ENCODE assay signal across 9 cellular contexts in the genomic region with DNA sequence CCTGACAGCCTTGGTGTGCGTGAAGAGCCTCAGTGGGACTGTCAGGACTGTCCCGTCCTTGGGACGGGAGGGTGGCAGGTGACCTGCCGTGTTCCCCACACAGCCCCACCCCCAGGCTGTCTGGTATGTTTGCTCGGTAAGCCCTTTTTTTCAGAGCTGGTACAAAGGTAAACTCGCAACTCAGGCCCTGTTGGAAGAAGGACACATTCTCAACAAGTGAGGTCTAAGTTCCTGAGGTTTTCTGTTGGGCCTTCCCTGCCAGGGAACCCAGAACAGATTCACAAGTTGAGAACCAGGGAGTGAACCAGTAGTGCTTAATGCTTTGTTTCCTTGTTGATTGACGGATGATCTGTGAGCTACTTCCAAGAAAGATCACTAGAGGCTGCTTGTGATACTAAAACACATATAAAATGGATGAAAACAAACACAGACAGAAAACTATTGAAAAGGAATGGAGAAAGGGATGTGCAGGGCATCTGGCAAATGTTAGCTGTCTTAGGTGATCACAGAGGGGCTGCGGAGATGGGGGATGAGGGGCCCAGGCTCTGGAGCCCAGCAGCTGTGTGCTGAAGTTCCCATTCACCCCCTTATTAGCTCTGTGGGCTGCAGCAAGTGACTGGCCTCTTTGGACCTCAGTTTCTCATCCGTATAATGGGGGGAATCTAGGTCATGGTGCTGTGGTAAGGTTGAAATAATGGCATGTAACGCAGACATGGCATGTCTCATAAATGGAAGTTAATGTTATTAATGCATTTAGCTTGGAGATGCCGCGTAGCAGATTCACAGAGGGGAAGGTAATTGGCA. TPM values are rescaled to one million over a fixed set of nuclear protein-coding genes. Genes with fewer than 3 reads are reported as not detected.
DNase-seq lines count a peak whose midpoint lies in the region; ATAC-seq, FAIRE-seq and TF ChIP-seq lines count a peak whose summit lies in the region.
"Had no signal": no experiment of that assay in that cellular context is flagged by ENCODE, and none has a peak within 500 bp of the region (broad histone marks: within the 10 kb centered on the region; RNA-seq: fewer than 3 reads in every experiment).

No MANE protein-coding gene starts in this region.

- H3K4me1 ChIP-seq in H1 (replicated peaks in 1 of 4; ENCODE audit: control insufficient read depth in 3 of 4, insufficient read depth in 4 of 4, low read length in 3 of 4) (peaks cover 21 to 41% (median 30%) of the 10 kb centered on the region in 4 experiments), thyroid gland (peaks cover 87 to 100% of the 10 kb centered on the region in 2 donors), testis (peaks cover 84% of the 10 kb centered on the region)

- no peaks in the 10 kb centered on the region; the same call in 1 of the 2 replicates for H3K23me2 ChIP-seq in H1 (ENCODE audit: low read depth, low read length)

- H3K4me3 ChIP-seq in H1 (ENCODE audit: extremely low read depth in 1 of 4, insufficient read depth in 2 of 4, low read depth in 3 of 4, low read length in 4 of 4) (no peak overlapping the region), thyroid gland (replicated peaks in 1 of 3) (no peak overlapping the region), testis (no peak overlapping the region)

- H3K4me2 ChIP-seq in H1 (ENCODE audit: insufficient read depth in 1 of 2, low read depth in 2 of 2, low read length in 2 of 2): peak overlapping the region; percentile 48 to 53; a peak in 3 of 4 replicates

- 74% methylated on average over 12 of the region's 12 CpGs; no CpG with 5 or more reads in 1 of the 2 experiments for WGBS in H1 (ENCODE audit: extremely low coverage in 1 of 2, insufficient coverage in 1 of 2, insufficient read length in 1 of 2, insufficient replicate concordance in 2 of 2, low coverage in 1 of 2, low lambda C conversion rate in 2 of 2, missing lambda C conversion rate in 1 of 2), 2 experiments
- WGBS in thyroid gland, 2 donors: 60 to 71% methylated on average over 12 of the region's 12 CpGs
- 64 to 86% methylated on average over 12 of the region's 12 CpGs for WGBS in testis, 2 donors

- H3K56ac ChIP-seq in H1 (replicated peaks; ENCODE audit: insufficient read length, low read depth, low read length): no peak overlapping the region

- H3K4me3 Mint-ChIP-seq in mesothelial cell of epicardium: no peak overlapping the region
- H3K4me3 Mint-ChIP-seq: naive thymus-derived CD4-positive, alpha-beta T cell had no signal

- H3K36me3 ChIP-seq in H1 (ENCODE audit: control insufficient read depth in 2 of 4, insufficient read depth in 4 of 4, low read length in 3 of 4): no peaks in the 10 kb centered on the region; a peak in 1 of 8 replicates
- H3K36me3 ChIP-seq in thyroid gland: no peaks in the 10 kb centered on the region
- no peaks in the 10 kb centered on the region for H3K36me3 ChIP-seq in testis (ENCODE audit: low read depth, missing control alignments)

- TF ChIP-seq EP300 in H1 (IDR thresholded peaks at IDR 0.05; ENCODE audit: borderline replicate concordance in 1 of 2, low read depth in 2 of 2, low read length in 2 of 2): no peak

- H3K14ac ChIP-seq in H1 (ENCODE audit: insufficient read length): no peak overlapping the region

- H4K5ac ChIP-seq in H1 (ENCODE audit: insufficient read length, low read depth, low read length): peak overlapping the region; percentile 7

- no peak overlapping the region for H3K9ac ChIP-seq in H1 (replicated peaks in 1 of 4; ENCODE audit: extremely low read depth in 1 of 4, low read depth in 3 of 4, low read length in 3 of 4)

- H3K27me3 ChIP-seq in H1 (replicated peaks in 1 of 4; ENCODE audit: control insufficient read depth in 3 of 4, extremely low read depth in 1 of 4, insufficient read depth in 3 of 4, low read length in 3 of 4) (no peaks in the 10 kb centered on the region), thyroid gland (no peaks in the 10 kb centered on the region), testis (no peaks in the 10 kb centered on the region)

- no peak for DNase-seq in RWPE1 (ENCODE audit: low spot score)
- DNase-seq in H1 (ENCODE audit: low read depth in 1 of 2, low spot score in 2 of 2): no peak
- DNase-seq in mesothelial cell of epicardium (ENCODE audit: low spot score in 2 of 2, unreplicated experiment in 2 of 2): no peak
- peak; percentile 66 to 78 for DNase-seq in thyroid gland
- no peak for DNase-seq in testis
- DNase-seq in activated naive CD4-positive, alpha-beta T cell (lab: John Stamatoyannopoulos, UW): no peak
- DNase-seq: naive thymus-derived CD4-positive, alpha-beta T cell; NCI-H1436 treated with DMSO at 0.1 percent for 48 hours had no signal

- no peak for TF ChIP-seq RAD21 in H1 (IDR thresholded peaks at IDR 0.05 in 1 of 2, conservative IDR thresholded peaks at IDR 0.05 in 1 of 2; ENCODE audit: low read depth in 2 of 2, low read length in 2 of 2)

- no peak for TF ChIP-seq POLR2A in H1 (IDR thresholded peaks at IDR 0.05; ENCODE audit: control extremely low read depth in 1 of 2, low read depth in 2 of 2, low read length in 2 of 2)
- peak in 1 of 2 donors; percentile 30 for TF ChIP-seq POLR2A in thyroid gland (IDR thresholded peaks at IDR 0.05)
- no peak for TF ChIP-seq POLR2A in testis (IDR thresholded peaks at IDR 0.05)

- no peak overlapping the region for H4K91ac ChIP-seq in H1 (replicated peaks; ENCODE audit: insufficient read length, low read length)

- no peak for FAIRE-seq in H1 (lab: Jason Lieb, UNC)

- intact Hi-C loops in thyroid gland (cut with DNase I) (no loop called here), testis (cut with DNase I; ENCODE audit: low total_unique reads) (no loop called here)

- H2BK15ac ChIP-seq in H1 (ENCODE audit: low read length): no peak overlapping the region; the same call in 1 of the 2 replicates

- no peak overlapping the region for H2AK5ac ChIP-seq in H1 (ENCODE audit: low read depth, low read length)

- peak overlapping the region; percentile 90 for H3K27ac Mint-ChIP-seq in mesothelial cell of epicardium

- POLR2A ChIA-PET in RWPE1 (lab: Yijun Ruan, JAX; ENCODE audit: low non-redundant PET) (no interaction called here), H1 (lab: Charles Lee; ENCODE audit: partially characterized antibody) (interaction anchor here (0.6 to 4.8 kb wide), 11 partner anchors 9 to 66 kb away, joined by 3 to 31 read pairs (median 4); no protein-coding TSS in a partner anchor)

- H3K27me3 Mint-ChIP-seq in mesothelial cell of epicardium (ENCODE audit: low read depth): no peaks in the 10 kb centered on the region
- H3K27me3 Mint-ChIP-seq: naive thymus-derived CD4-positive, alpha-beta T cell had no signal

- H3K79me1 ChIP-seq in H1 (ENCODE audit: low read depth, low read length): peaks cover 47% of the 10 kb centered on the region

- H3K27ac ChIP-seq in RWPE1 (peak overlapping the region; percentile 97), H1 (ENCODE audit: low read depth, low read length) (0 out of 2 replicates have a peak overlapping the region, but pooled peaks have one; percentile 33), thyroid gland (peak overlapping the region; percentile 95 to 98 (median 96)), testis (peak overlapping the region in 1 of 2 donors; percentile 50)

- no peak for ATAC-seq in GM19452 (IDR thresholded peaks at IDR 0.05; ENCODE audit: unreplicated experiment)
- ATAC-seq: naive thymus-derived CD4-positive, alpha-beta T cell had no signal

- TF ChIP-seq CTCF in RWPE1 (conservative IDR thresholded peaks at IDR 0.05; ENCODE audit: low read depth) (no peak), H1 (IDR thresholded peaks at IDR 0.05; ENCODE audit: control extremely low read depth in 1 of 3, insufficient read depth in 1 of 3, low read depth in 1 of 3, low read length in 3 of 3) (no peak), mesothelial cell of epicardium (IDR thresholded peaks at IDR 0.05; ENCODE audit: unreplicated experiment) (no peak), thyroid gland (IDR thresholded peaks at IDR 0.05) (no peak), testis (IDR thresholded peaks at IDR 0.05) (no peak)

- H3K9me3 Mint-ChIP-seq in mesothelial cell of epicardium: no peaks in the 10 kb centered on the region
- H3K9me3 Mint-ChIP-seq: naive thymus-derived CD4-positive, alpha-beta T cell had no signal

- H3K4ac ChIP-seq in H1 (replicated peaks; ENCODE audit: insufficient read length, low read depth, low read length): no peak overlapping the region

- H2BK5ac ChIP-seq in H1 (ENCODE audit: low read depth, low read length): peak overlapping the region; percentile 36; the same call in 1 of the 2 replicates

- H2BK20ac ChIP-seq in H1 (ENCODE audit: low read length): no peak overlapping the region

- CTCF ChIA-PET in RWPE1 (lab: Yijun Ruan, JAX) (interaction anchor here (0.5 to 1.1 kb wide), 3 partner anchors 9 to 119 kb away, joined by 3 to 5 read pairs (median 3); no protein-coding TSS in a partner anchor), H1 (lab: Charles Lee; ENCODE audit: partially characterized antibody) (interaction anchor here (0.5 to 32.0 kb wide), 9 partner anchors 18 to 868 kb away, joined by 3 to 571 read pairs (median 11); a partner anchor contains a TSS)

- H3K79me2 ChIP-seq in H1 (ENCODE audit: control insufficient read depth in 1 of 2, insufficient read depth in 2 of 2, low read length in 2 of 2): peaks cover 4 to 95% of the 10 kb centered on the region in 2 experiments; a peak in 3 of 4 replicates

- H3K18ac ChIP-seq in H1 (ENCODE audit: extremely low read depth, low read length): peak overlapping the region; percentile 51; the same call in 1 of the 2 replicates

- H4K8ac ChIP-seq in H1 (ENCODE audit: extremely low read depth, insufficient read depth, low read length): no peak overlapping the region

- no peaks in the 10 kb centered on the region for H3K36me3 Mint-ChIP-seq in mesothelial cell of epicardium
- H3K36me3 Mint-ChIP-seq: naive thymus-derived CD4-positive, alpha-beta T cell had no signal

- H2BK12ac ChIP-seq in H1 (ENCODE audit: low read depth, low read length): peak overlapping the region; percentile 23; the same call in 1 of the 2 replicates

- peaks cover 52% of the 10 kb centered on the region for H3K4me1 Mint-ChIP-seq in mesothelial cell of epicardium
- H3K4me1 Mint-ChIP-seq: naive thymus-derived CD4-positive, alpha-beta T cell had no signal

- no peaks in the 10 kb centered on the region for H3K9me3 ChIP-seq in H1 (ENCODE audit: insufficient read depth in 2 of 2, low read depth in 1 of 2, low read length in 1 of 2)
- no peaks in the 10 kb centered on the region for H3K9me3 ChIP-seq in thyroid gland
- no peaks in the 10 kb centered on the region for H3K9me3 ChIP-seq in testis

- H4K20me1 ChIP-seq in H1 (replicated peaks in 1 of 2; ENCODE audit: control insufficient read depth in 1 of 2, insufficient read depth in 2 of 2, low read length in 2 of 2): peaks cover 20 to 27% of the 10 kb centered on the region in 2 experiments

- H3K23ac ChIP-seq in H1 (ENCODE audit: insufficient read length): no peak overlapping the region

- no peak overlapping the region for H2AFZ ChIP-seq in H1 (ENCODE audit: low read length)

- no peak overlapping the region for H2BK120ac ChIP-seq in H1 (replicated peaks; ENCODE audit: low read depth, low read length)

RNA-seq across cellular contexts. Expression of a gene that starts 2.7 kb away (rescaled TPM):
- 70.1 and 72.0 TPM in 2 replicates for total RNA-seq in H1 (2021; fragmentation: NEBNext Ultra II Directional; extraction: Animal tissue kit (Norgen Biotek cat#: 25700))
- 27.0 and 37.7 TPM in 2 replicates for polyA plus RNA-seq in H1 (2011; rRNA removed)
- 21.2 TPM for polyA plus RNA-seq in H1 (2011; cell fraction: cytosol; rRNA removed)
- polyA plus RNA-seq in H1 (2011; cell fraction: nucleus; rRNA removed): 50.8 TPM
- 28.7 to 34.5 TPM (median 31.7 TPM) in 4 replicates for polyA plus RNA-seq in H1 (2012, experiment 1 of 2)
- polyA plus RNA-seq in H1 (2012, experiment 2 of 2): 30.3 TPM
- polyA plus RNA-seq in H1 (2013, experiment 1 of 2): 30.1 TPM
- polyA plus RNA-seq in H1 (2013, experiment 2 of 2): 32.9 TPM
- 41.4 and 47.8 TPM in 2 replicates for polyA minus RNA-seq in H1 (2011; rRNA and poly(A)+ RNA removed)
- polyA minus RNA-seq in H1 (2011; cell fraction: cytosol; rRNA and poly(A)+ RNA removed): 32.1 TPM
- polyA minus RNA-seq in H1 (2011; cell fraction: nucleus; rRNA and poly(A)+ RNA removed): 37.9 TPM
- 129 to 132 TPM (median 132 TPM) in 3 replicates for total RNA-seq in mesothelial cell of epicardium
- total RNA-seq in thyroid gland: 100 to 1,000 TPM in 2 of 4 donors, 10 to 100 TPM in 2; 84.9 to 171 (median 113) TPM
- total RNA-seq in testis: 100 to 1,000 TPM; 167 to 174 TPM
- 55.0 TPM for polyA plus RNA-seq in testis (ENCODE audit: insufficient read depth, low read depth, low replicate concordance)

Comparison
In these comparisons a context has a peak if more than half of its experiments do, and no peak if none do; other contexts are left out.
1. DNase-seq: peak in thyroid gland (2 of 2); none in RWPE1 (single experiment), H1 (0 of 2), mesothelial cell of epicardium (0 of 2), testis (single experiment) and activated naive CD4-positive, alpha-beta T cell (0 of 4).